ENCODE assay signal across 9 cellular contexts in genomic region chr2:64650722-64651338, GRCh38. TPM values are rescaled to one million over a fixed set of nuclear protein-coding genes. Genes with fewer than 3 reads are reported as not detected.
DNase-seq lines count a peak whose midpoint lies in the region; ATAC-seq and TF ChIP-seq lines count a peak whose summit lies in the region.
"Had no signal": no experiment of that assay in that cellular context is flagged by ENCODE, and none has a peak within 500 bp of the region (broad histone marks: within the 10 kb centered on the region; RNA-seq: fewer than 3 reads in every experiment).

No MANE protein-coding gene starts in this region.

- H3K27me3 ChIP-seq in GM06990 (replicated peaks; ENCODE audit: control insufficient read depth, insufficient read depth, low read length): no peaks in the 10 kb centered on the region
- no peaks in the 10 kb centered on the region for H3K27me3 ChIP-seq in endodermal cell (ENCODE audit: control insufficient read depth, insufficient read depth, low read length, poor library complexity, severe bottlenecking)
- H3K27me3 ChIP-seq in trophoblast cell (ENCODE audit: insufficient read depth, low read length): no peaks in the 10 kb centered on the region

- no peak overlapping the region for H3K27ac Mint-ChIP-seq in endodermal cell

- peak overlapping the region; percentile 91 for H3K4ac ChIP-seq in trophoblast cell (ENCODE audit: low read depth, low read length)

- no peaks in the 10 kb centered on the region for H3K9me3 Mint-ChIP-seq in endodermal cell

- no peak overlapping the region for H3K4me2 ChIP-seq in trophoblast cell (ENCODE audit: low read length)

- H4K12ac ChIP-seq in trophoblast cell (ENCODE audit: low read depth, low read length): no peak overlapping the region

- ATAC-seq in GM19023 (IDR thresholded peaks at IDR 0.05; ENCODE audit: unreplicated experiment) (no peak), HG03139 (IDR thresholded peaks at IDR 0.05; ENCODE audit: unreplicated experiment) (no peak), HG02623 (IDR thresholded peaks at IDR 0.05; ENCODE audit: unreplicated experiment) (no peak), HG03175 (IDR thresholded peaks at IDR 0.05; ENCODE audit: unreplicated experiment) (no peak)

- H3K79me1 ChIP-seq in trophoblast cell (ENCODE audit: low read length): peaks cover 21% of the 10 kb centered on the region

- no peak overlapping the region for H4K91ac ChIP-seq in trophoblast cell (ENCODE audit: low read depth, low read length)

- H3K27ac ChIP-seq in endodermal cell (ENCODE audit: low read depth, low read length) (no peak overlapping the region), trophoblast cell (ENCODE audit: low read depth, low read length) (no peak overlapping the region)

- H2AFZ ChIP-seq in trophoblast cell (ENCODE audit: insufficient read depth, low read length, poor library complexity): no peak overlapping the region

- WGBS in endodermal cell (ENCODE audit: insufficient coverage in 1 of 2, insufficient read length in 1 of 2), 2 experiments: 93 to 94% methylated on average over 4 of the region's 5 CpGs
- no CpG with 5 or more reads among the region's 5 CpGs for WGBS in trophoblast cell (ENCODE audit: extremely low coverage, insufficient coverage, insufficient read length)

- no peak overlapping the region for H2AK5ac ChIP-seq in trophoblast cell (ENCODE audit: low read length)

- no peak overlapping the region for H2BK5ac ChIP-seq in trophoblast cell (ENCODE audit: low read depth, low read length, poor library complexity)

- H2BK120ac ChIP-seq in trophoblast cell (ENCODE audit: insufficient read depth, low read length, poor library complexity): no peak overlapping the region

- H3K4me3 ChIP-seq in GM06990 (replicated peaks; ENCODE audit: low read depth, low read length) (peak overlapping the region; percentile 96), endodermal cell (ENCODE audit: low read length) (peak overlapping the region; percentile 93), trophoblast cell (ENCODE audit: low read depth, low read length) (no peak overlapping the region)

- H3K36me3 Mint-ChIP-seq in endodermal cell (ENCODE audit: low read depth): no peaks in the 10 kb centered on the region

- peaks cover 64% of the 10 kb centered on the region for H3K4me1 Mint-ChIP-seq in endodermal cell

- no peak overlapping the region for H3K9ac ChIP-seq in endodermal cell (ENCODE audit: extremely low read depth, low read length, poor library complexity, severe bottlenecking)
- H3K9ac ChIP-seq in trophoblast cell (ENCODE audit: low read length): no peak overlapping the region

- no peak overlapping the region for H3K18ac ChIP-seq in trophoblast cell (ENCODE audit: low read length)

- H3K36me3 ChIP-seq in GM06990 (ENCODE audit: control insufficient read depth, insufficient read depth, low read length): no peaks in the 10 kb centered on the region
- H3K36me3 ChIP-seq in endodermal cell (ENCODE audit: control insufficient read depth, insufficient read depth, low read length): no peaks in the 10 kb centered on the region
- no peaks in the 10 kb centered on the region for H3K36me3 ChIP-seq in trophoblast cell (ENCODE audit: control insufficient read depth in 1 of 2, insufficient read depth in 2 of 2, low read length in 2 of 2)

- H4K8ac ChIP-seq in trophoblast cell (ENCODE audit: low read depth, low read length): no peak overlapping the region

- H3K23ac ChIP-seq in trophoblast cell (ENCODE audit: low read length): no peak overlapping the region

- no peak for DNase-seq in GM06990 (ENCODE audit: extremely low read depth, insufficient read length)
- peak; percentile 65 to 87 for DNase-seq in NCI-H526 (lab: John Stamatoyannopoulos, UW)
- DNase-seq in endodermal cell: no peak
- no peak for DNase-seq in trophoblast cell
- DNase-seq: NCI-H774 had no signal

- no peak for TF ChIP-seq CTCF in GM06990 (IDR thresholded peaks at IDR 0.05; ENCODE audit: insufficient read depth, low read length, poor library complexity, severe bottlenecking)
- TF ChIP-seq CTCF in endodermal cell (conservative IDR thresholded peaks at IDR 0.05): no peak

- H3K14ac ChIP-seq in trophoblast cell (ENCODE audit: low read length): no peak overlapping the region

- H3K79me2 ChIP-seq in trophoblast cell (ENCODE audit: control insufficient read depth, insufficient read depth, low read length, poor library complexity): peaks cover 18% of the 10 kb centered on the region

- no peak overlapping the region for H2BK12ac ChIP-seq in trophoblast cell (ENCODE audit: low read length)

- no peak overlapping the region for H3K4me3 Mint-ChIP-seq in endodermal cell

- H3K9me3 ChIP-seq in endodermal cell (ENCODE audit: control insufficient read depth, low read length): no peaks in the 10 kb centered on the region
- H3K9me3 ChIP-seq in trophoblast cell (ENCODE audit: insufficient read depth, low read depth, low read length): no peaks in the 10 kb centered on the region

- peaks cover 25% of the 10 kb centered on the region for H3K4me1 ChIP-seq in endodermal cell (ENCODE audit: control insufficient read depth, insufficient read depth, low read length)
- H3K4me1 ChIP-seq in trophoblast cell (ENCODE audit: control insufficient read depth in 1 of 2, insufficient read depth in 2 of 2, low read length in 2 of 2): peaks cover 2 to 14% of the 10 kb centered on the region in 2 experiments

- peaks cover 8% of the 10 kb centered on the region for H3K27me3 Mint-ChIP-seq in endodermal cell (ENCODE audit: insufficient read depth)

RNA-seq across cellular contexts. Expression of gene SERTAD2, which starts 2.9 kb away (rescaled TPM):
- 10 to 100 TPM; 17.1 to 20.3 TPM for total RNA-seq in endodermal cell
- polyA plus RNA-seq in endodermal cell (2013, experiment 1 of 2): 27.7 TPM
- polyA plus RNA-seq in endodermal cell (2013, experiment 2 of 2): 25.7 TPM
- polyA plus RNA-seq in trophoblast cell (2013): 31.5 and 33.8 TPM in 2 replicates

Comparison
In these comparisons a context has a peak if more than half of its experiments do, and no peak if none do; other contexts are left out.
1. DNase-seq: peak in NCI-H526 (2 of 2); none in GM06990 (single experiment), endodermal cell (single experiment) and trophoblast cell (0 of 2).